Comparison of ENCODE assay signal across 18 cellular contexts in the genomic region with DNA sequence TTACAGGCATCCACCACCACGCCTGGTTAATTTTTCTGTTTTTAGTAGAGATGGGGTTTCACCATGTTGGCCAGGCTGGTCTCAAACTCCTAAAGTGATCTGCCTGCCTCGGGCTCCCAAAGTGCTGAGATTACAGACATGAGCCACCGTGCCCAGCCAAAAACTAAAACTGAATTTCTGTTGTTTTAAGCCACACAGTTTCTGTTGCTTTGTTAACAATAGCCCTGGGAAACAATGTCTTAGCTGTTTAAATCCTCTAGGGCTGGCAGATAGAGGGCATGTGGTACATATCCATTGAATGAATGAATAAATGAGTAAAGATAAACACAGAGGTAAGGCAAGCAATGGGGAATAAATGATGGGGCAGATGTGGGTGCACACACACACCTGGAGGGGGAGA. TPM values are rescaled to one million over a fixed set of nuclear protein-coding genes. Genes with fewer than 3 reads are reported as not detected.
DNase-seq lines count a peak whose midpoint lies in the region; ATAC-seq and TF ChIP-seq lines count a peak whose summit lies in the region.
"Had no signal": no experiment of that assay in that cellular context is flagged by ENCODE, and none has a peak within 500 bp of the region (broad histone marks: within the 10 kb centered on the region; RNA-seq: fewer than 3 reads in every experiment).

No MANE protein-coding gene starts in this region.

- H3K27ac Mint-ChIP-seq in neural crest cell (ENCODE audit: unreplicated experiment) = no peak overlapping the region

- DNase-seq in globus pallidus (ENCODE audit: low spot score) (peak; percentile 62), neural crest cell (ENCODE audit: low read depth, low spot score) (no peak), NCI-H1417 (lab: John Stamatoyannopoulos, UW) (no peak)
- no peak for DNase-seq in effector CD4-positive, alpha-beta T cell
- DNase-seq: 8988T; Calu3; CD4-positive, alpha-beta memory T cell; DMS79 treated with DMSO at 0.1 percent for 48 hours; GF-D8; GOT3; H7 had no signal

- H3K9me3 Mint-ChIP-seq in neural crest cell = no peaks in the 10 kb centered on the region
- H3K9me3 Mint-ChIP-seq: CD14-positive monocyte had no signal

- H3K27ac ChIP-seq in angular gyrus (ENCODE audit: low read depth, low read length) (peak overlapping the region; percentile 53), temporal lobe (ENCODE audit: low read depth, low read length) (peak overlapping the region; percentile 77)
- H3K27ac ChIP-seq: BLaER1 had no signal

- no peaks in the 10 kb centered on the region for H3K36me3 Mint-ChIP-seq in neural crest cell (ENCODE audit: low read depth)
- H3K36me3 Mint-ChIP-seq: CD14-positive monocyte; CD4-positive, alpha-beta memory T cell had no signal

- peak overlapping the region; percentile 38 for H3K4me3 Mint-ChIP-seq in neural crest cell
- H3K4me3 Mint-ChIP-seq: CD4-positive, alpha-beta memory T cell had no signal

- no peaks in the 10 kb centered on the region for H3K4me1 Mint-ChIP-seq in neural crest cell
- H3K4me1 Mint-ChIP-seq: CD4-positive, alpha-beta memory T cell had no signal

- ATAC-seq in HG03196 (IDR thresholded peaks at IDR 0.05; ENCODE audit: unreplicated experiment) = no peak
- ATAC-seq: HCT116, HepG2 had no signal

- no peak for TF ChIP-seq CTCF in neural crest cell (conservative IDR thresholded peaks at IDR 0.05)

- peaks cover 11% of the 10 kb centered on the region for H3K27me3 Mint-ChIP-seq in neural crest cell (ENCODE audit: low read depth)

RNA-seq across cellular contexts. Expression of a gene that starts 8.0 kb away (rescaled TPM):
- total RNA-seq in neural crest cell (458 and 483 TPM in 2 replicates), temporal lobe (122 TPM)

RNA-seq across cellular contexts. Expression of a gene that starts 59.1 kb away (rescaled TPM):
- total RNA-seq in neural crest cell = 98.8 and 109 TPM in 2 replicates
- 94.7 TPM for total RNA-seq in temporal lobe
